9 cellular contexts compared by ENCODE assay signal in the genomic region with DNA sequence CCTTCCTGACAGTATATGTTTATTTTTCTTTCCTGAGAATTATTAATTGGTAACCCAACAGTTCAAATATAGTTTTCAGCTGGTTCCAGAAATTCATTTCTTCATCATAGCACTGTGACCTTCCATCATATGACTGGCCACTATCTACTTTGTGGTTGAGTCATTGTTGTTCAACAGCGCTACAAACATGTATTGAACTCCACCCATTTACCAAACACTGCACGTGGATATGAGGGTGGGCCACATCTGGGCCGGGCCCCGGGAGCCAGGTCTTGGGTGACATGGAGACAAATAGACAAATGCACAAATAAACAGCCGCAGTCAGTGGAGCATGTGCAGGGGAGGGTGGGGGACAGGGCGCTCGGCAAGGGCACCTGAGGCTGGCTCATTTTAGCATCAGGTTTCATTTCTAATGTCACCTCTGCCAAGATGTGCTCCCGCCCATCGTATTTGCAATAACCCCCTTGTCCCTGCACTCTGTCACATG. TPM values are rescaled to one million over a fixed set of nuclear protein-coding genes. Genes with fewer than 3 reads are reported as not detected.
DNase-seq lines count a peak whose midpoint lies in the region; ATAC-seq, FAIRE-seq and TF ChIP-seq lines count a peak whose summit lies in the region.
"Had no signal": no experiment of that assay in that cellular context is flagged by ENCODE, and none has a peak within 500 bp of the region (broad histone marks: within the 10 kb centered on the region; RNA-seq: fewer than 3 reads in every experiment).

No MANE protein-coding gene starts in this region.

- H3K4me3 ChIP-seq in RWPE2 (ENCODE audit: severe bottlenecking) (no peak overlapping the region), gastrocnemius medialis (peak overlapping the region in 2 of 4 donors; percentile 22 to 37)

- peaks cover 8% of the 10 kb centered on the region for H3K9me3 Mint-ChIP-seq in activated naive CD8-positive, alpha-beta T cell treated with anti-CD3 and anti-CD28 coated beads for 36 hours

- no peak overlapping the region for H3K4me3 Mint-ChIP-seq in activated naive CD8-positive, alpha-beta T cell treated with anti-CD3 and anti-CD28 coated beads for 36 hours

- in situ Hi-C loops in gastrocnemius medialis (cut with MboI; ENCODE audit: low sequenced_read_pairs in 4 of 4): loop anchor here in 1 of 4 donors (10.0 kb wide), 1 partner anchor 144 kb away; no protein-coding TSS in a partner anchor

- TF ChIP-seq POLR2A in H54 (IDR thresholded peaks at IDR 0.05; ENCODE audit: low read depth, low read length) (no peak), gastrocnemius medialis (IDR thresholded peaks at IDR 0.05) (no peak)

- H3K36me3 Mint-ChIP-seq in activated naive CD8-positive, alpha-beta T cell treated with anti-CD3 and anti-CD28 coated beads for 36 hours: no peaks in the 10 kb centered on the region

- H3K9me3 ChIP-seq in RWPE2 (ENCODE audit: severe bottlenecking) (no peaks in the 10 kb centered on the region), gastrocnemius medialis (no peaks in the 10 kb centered on the region)

- H3K36me3 ChIP-seq in RWPE2 (ENCODE audit: low read depth): no peaks in the 10 kb centered on the region
- H3K36me3 ChIP-seq in gastrocnemius medialis: no peaks in the 10 kb centered on the region

- H3K27me3 ChIP-seq in RWPE2 (ENCODE audit: insufficient read depth, poor library complexity, severe bottlenecking) (no peaks in the 10 kb centered on the region), gastrocnemius medialis (no peaks in the 10 kb centered on the region)

- intact Hi-C loops in Right ventricle myocardium superior (cut with DNase I) (no loop called here), gastrocnemius medialis (cut with DNase I; ENCODE audit: low total_unique reads) (no loop called here)

- FAIRE-seq in H54 (lab: Jason Lieb, UNC): no peak

- no peak for TF ChIP-seq CTCF in RWPE2 (IDR thresholded peaks at IDR 0.05; ENCODE audit: poor library complexity, severe bottlenecking)
- peak in 1 of 5 experiments; percentile 7 for TF ChIP-seq CTCF in gastrocnemius medialis (IDR thresholded peaks at IDR 0.05 in 4 of 5, conservative IDR thresholded peaks at IDR 0.05 in 1 of 5)

- DNase-seq in H54 (ENCODE audit: insufficient read length, low spot score) (peak; percentile 34), RWPE2 (ENCODE audit: low spot score) (no peak), Right ventricle myocardium superior (no peak), gastrocnemius medialis (peak; percentile 80 to 89), epidermal melanocyte (ENCODE audit: insufficient read length, low spot score) (no peak)
- no peak for DNase-seq in activated naive CD8-positive, alpha-beta T cell treated with anti-CD3 and anti-CD28 coated beads for 36 hours
- no peak for DNase-seq in activated T-cell treated with anti-CD3 and anti-CD28 coated beads, Interleukin-2, amount 50 U/mL, for 48 hours
- DNase-seq: activated effector memory CD4-positive, alpha-beta T cell treated with Interleukin-2 at 50 U/mL for 16 hours had no signal

- H3K27ac ChIP-seq in RWPE2 (ENCODE audit: poor library complexity, severe bottlenecking) (no peak overlapping the region), gastrocnemius medialis (peak overlapping the region; percentile 86 to 98 (median 95))

- H3K27ac Mint-ChIP-seq in activated naive CD8-positive, alpha-beta T cell treated with anti-CD3 and anti-CD28 coated beads for 36 hours: no peak overlapping the region

- no peaks in the 10 kb centered on the region for H3K4me1 Mint-ChIP-seq in activated naive CD8-positive, alpha-beta T cell treated with anti-CD3 and anti-CD28 coated beads for 36 hours

- ATAC-seq in RWPE2 (ENCODE audit: low read depth) (peak; percentile 46; the same call in 2 of the 3 replicates), Right ventricle myocardium superior (ENCODE audit: poor library complexity) (peak; percentile 52), gastrocnemius medialis (peak; percentile 67 to 74), HG03196 (IDR thresholded peaks at IDR 0.05; ENCODE audit: unreplicated experiment) (no peak)

- H3K4me1 ChIP-seq in RWPE2 (ENCODE audit: insufficient read depth, poor library complexity, severe bottlenecking) (peaks cover 8% of the 10 kb centered on the region), gastrocnemius medialis (peaks cover 50 to 51% of the 10 kb centered on the region in 2 donors)

- H3K27me3 Mint-ChIP-seq in activated naive CD8-positive, alpha-beta T cell treated with anti-CD3 and anti-CD28 coated beads for 36 hours: peaks cover 4% of the 10 kb centered on the region

RNA-seq across cellular contexts. Expression of a gene that starts 24.0 kb away (rescaled TPM):
- total RNA-seq in Right ventricle myocardium superior (10.0 TPM), gastrocnemius medialis (10 to 100 TPM; 41.0 to 68.5 (median 61.3) TPM)
- total RNA-seq in activated naive CD8-positive, alpha-beta T cell treated with anti-CD3 and anti-CD28 coated beads for 36 hours: under 1 TPM; 0.62 to 0.82 TPM

Comparison
In these comparisons a context has a peak if more than half of its experiments do, and no peak if none do; other contexts are left out.
1. DNase-seq: peak in H54 (single experiment) and gastrocnemius medialis (2 of 2); none in RWPE2 (single experiment), Right ventricle myocardium superior (single experiment), epidermal melanocyte (single experiment), activated naive CD8-positive, alpha-beta T cell treated with anti-CD3 and anti-CD28 coated beads for 36 hours (single experiment) and activated T-cell treated with anti-CD3 and anti-CD28 coated beads, Interleukin-2, amount 50 U/mL, for 48 hours (0 of 2).